ENCODE assay signal across 3 cellular contexts in genomic region chr1:228319352-228320088, GRCh38.
TF ChIP-seq lines count a peak whose summit lies in the region.

No MANE protein-coding gene starts in this region.

TF ChIP-seq in HEK293, 187 proteins besides CTCF, POLR2A, EP300 and RAD21 (continues in another document):
- TF ChIP-seq IKZF3 (tag by site-specific recombination; IDR thresholded peaks at IDR 0.05), result no peak
- 0 out of 2 replicates have a peak, but pooled peaks have one; percentile 25 for TF ChIP-seq ZNF112 (tag by site-specific recombination; IDR thresholded peaks at IDR 0.05)
- TF ChIP-seq ZBTB20 (tag by site-specific recombination; IDR thresholded peaks at IDR 0.05), result no peak
- TF ChIP-seq, protein P1, sequence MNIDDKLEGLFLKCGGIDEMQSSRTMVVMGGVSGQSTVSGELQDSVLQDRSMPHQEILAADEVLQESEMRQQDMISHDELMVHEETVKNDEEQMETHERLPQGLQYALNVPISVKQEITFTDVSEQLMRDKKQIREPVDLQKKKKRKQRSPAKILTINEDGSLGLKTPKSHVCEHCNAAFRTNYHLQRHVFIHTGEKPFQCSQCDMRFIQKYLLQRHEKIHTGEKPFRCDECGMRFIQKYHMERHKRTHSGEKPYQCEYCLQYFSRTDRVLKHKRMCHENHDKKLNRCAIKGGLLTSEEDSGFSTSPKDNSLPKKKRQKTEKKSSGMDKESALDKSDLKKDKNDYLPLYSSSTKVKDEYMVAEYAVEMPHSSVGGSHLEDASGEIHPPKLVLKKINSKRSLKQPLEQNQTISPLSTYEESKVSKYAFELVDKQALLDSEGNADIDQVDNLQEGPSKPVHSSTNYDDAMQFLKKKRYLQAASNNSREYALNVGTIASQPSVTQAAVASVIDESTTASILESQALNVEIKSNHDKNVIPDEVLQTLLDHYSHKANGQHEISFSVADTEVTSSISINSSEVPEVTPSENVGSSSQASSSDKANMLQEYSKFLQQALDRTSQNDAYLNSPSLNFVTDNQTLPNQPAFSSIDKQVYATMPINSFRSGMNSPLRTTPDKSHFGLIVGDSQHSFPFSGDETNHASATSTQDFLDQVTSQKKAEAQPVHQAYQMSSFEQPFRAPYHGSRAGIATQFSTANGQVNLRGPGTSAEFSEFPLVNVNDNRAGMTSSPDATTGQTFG (tag by site-specific recombination; IDR thresholded peaks at IDR 0.05; ENCODE audit: borderline replicate concordance), result 0 out of 2 replicates have a peak, but pooled peaks have one; percentile 27
- no peak for TF ChIP-seq ZNF140 (tag by site-specific recombination; IDR thresholded peaks at IDR 0.05)
- TF ChIP-seq ZNF791 (tag by site-specific recombination; IDR thresholded peaks at IDR 0.05), result no peak
- peak; percentile 99 for TF ChIP-seq ZNF366 (tag by site-specific recombination; conservative IDR thresholded peaks at IDR 0.05)
- no peak for TF ChIP-seq ZNF138 (tag by site-specific recombination; IDR thresholded peaks at IDR 0.05; ENCODE audit: borderline replicate concordance)
- TF ChIP-seq ZBTB11 (tag by site-specific recombination; conservative IDR thresholded peaks at IDR 0.05; ENCODE audit: low read depth), result no peak
- TF ChIP-seq ZNF747 (tag by site-specific recombination; IDR thresholded peaks at IDR 0.05), result peak; percentile 59; the same call in 1 of the 2 replicates
- TF ChIP-seq, protein P2, sequence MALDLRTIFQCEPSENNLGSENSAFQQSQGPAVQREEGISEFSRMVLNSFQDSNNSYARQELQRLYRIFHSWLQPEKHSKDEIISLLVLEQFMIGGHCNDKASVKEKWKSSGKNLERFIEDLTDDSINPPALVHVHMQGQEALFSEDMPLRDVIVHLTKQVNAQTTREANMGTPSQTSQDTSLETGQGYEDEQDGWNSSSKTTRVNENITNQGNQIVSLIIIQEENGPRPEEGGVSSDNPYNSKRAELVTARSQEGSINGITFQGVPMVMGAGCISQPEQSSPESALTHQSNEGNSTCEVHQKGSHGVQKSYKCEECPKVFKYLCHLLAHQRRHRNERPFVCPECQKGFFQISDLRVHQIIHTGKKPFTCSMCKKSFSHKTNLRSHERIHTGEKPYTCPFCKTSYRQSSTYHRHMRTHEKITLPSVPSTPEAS (tag by site-specific recombination; IDR thresholded peaks at IDR 0.05), result no peak
- TF ChIP-seq ZNF677 (tag by site-specific recombination; IDR thresholded peaks at IDR 0.05), result no peak

TF ChIP-seq in IMR-90, 13 proteins besides CTCF, POLR2A, EP300 and RAD21:
- no peak for TF ChIP-seq BHLHE40 (IDR thresholded peaks at IDR 0.05; ENCODE audit: low read depth, low read length)
- no peak for TF ChIP-seq RCOR1 (IDR thresholded peaks at IDR 0.05; ENCODE audit: insufficient replicate concordance, low read length)
- no peak for TF ChIP-seq NFE2L2 (IDR thresholded peaks at IDR 0.05; ENCODE audit: low read depth, low read length)
- TF ChIP-seq, protein P3, sequence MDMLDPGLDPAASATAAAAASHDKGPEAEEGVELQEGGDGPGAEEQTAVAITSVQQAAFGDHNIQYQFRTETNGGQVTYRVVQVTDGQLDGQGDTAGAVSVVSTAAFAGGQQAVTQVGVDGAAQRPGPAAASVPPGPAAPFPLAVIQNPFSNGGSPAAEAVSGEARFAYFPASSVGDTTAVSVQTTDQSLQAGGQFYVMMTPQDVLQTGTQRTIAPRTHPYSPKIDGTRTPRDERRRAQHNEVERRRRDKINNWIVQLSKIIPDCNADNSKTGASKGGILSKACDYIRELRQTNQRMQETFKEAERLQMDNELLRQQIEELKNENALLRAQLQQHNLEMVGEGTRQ (IDR thresholded peaks at IDR 0.05; ENCODE audit: low read depth, low read length), result no peak
- TF ChIP-seq MXI1 (IDR thresholded peaks at IDR 0.05; ENCODE audit: borderline replicate concordance, low read depth, low read length), result no peak
- no peak for TF ChIP-seq ELK1 (IDR thresholded peaks at IDR 0.05; ENCODE audit: borderline replicate concordance, low read depth, low read length)
- no peak for TF ChIP-seq FOS (IDR thresholded peaks at IDR 0.05; ENCODE audit: low read depth, low read length)
- no peak for TF ChIP-seq MAFK (IDR thresholded peaks at IDR 0.05; ENCODE audit: low read depth, low read length)
- TF ChIP-seq SMC3 (IDR thresholded peaks at IDR 0.05; ENCODE audit: low read depth, low read length), result no peak
- TF ChIP-seq MAZ (IDR thresholded peaks at IDR 0.05; ENCODE audit: borderline replicate concordance, low read depth, low read length), result no peak

TF ChIP-seq in H1, 55 proteins besides CTCF, POLR2A, EP300 and RAD21:
- TF ChIP-seq YY1 (IDR thresholded peaks at IDR 0.05; ENCODE audit: low read depth, low read length) (no peak), KDM1A (IDR thresholded peaks at IDR 0.05; ENCODE audit: borderline replicate concordance, low read length) (no peak), GTF2F1 (IDR thresholded peaks at IDR 0.05; ENCODE audit: borderline replicate concordance, low read depth, low read length) (no peak), SRF (IDR thresholded peaks at IDR 0.05; ENCODE audit: low read depth, low read length) (no peak), FOSL1 (IDR thresholded peaks at IDR 0.05; ENCODE audit: insufficient read depth, low read depth, low read length) (no peak), TBP (IDR thresholded peaks at IDR 0.05; ENCODE audit: low read depth, low read length) (no peak), CREB1 (IDR thresholded peaks at IDR 0.05) (no peak), SP4 (IDR thresholded peaks at IDR 0.05; ENCODE audit: low read length) (no peak), HDAC2 (IDR thresholded peaks at IDR 0.05; ENCODE audit: borderline replicate concordance in 1 of 2, low read depth in 2 of 2, low read length in 2 of 2) (no peak), TCF12 (IDR thresholded peaks at IDR 0.05; ENCODE audit: low read depth, low read length) (no peak), CHD1 (IDR thresholded peaks at IDR 0.05; ENCODE audit: low read depth, low read length) (no peak), RBBP5 (IDR thresholded peaks at IDR 0.05; ENCODE audit: borderline replicate concordance, low read depth, low read length) (no peak), JUN (IDR thresholded peaks at IDR 0.05; ENCODE audit: low read depth, low read length) (no peak), CHD2 (IDR thresholded peaks at IDR 0.05; ENCODE audit: low read length) (no peak), SAP30 (IDR thresholded peaks at IDR 0.05; ENCODE audit: insufficient read depth, insufficient replicate concordance, low read length) (no peak), ZNF274 (IDR thresholded peaks at IDR 0.05; ENCODE audit: borderline replicate concordance, extremely low read depth, low read length) (no peak), TAF7 (optimal IDR thresholded peaks at IDR 0.05; ENCODE audit: borderline replicate concordance, low read depth, low read length) (no peak), ASH2L (IDR thresholded peaks at IDR 0.05; ENCODE audit: low read length) (no peak), MAFK (IDR thresholded peaks at IDR 0.05; ENCODE audit: low read depth, low read length) (no peak)
